ENCODE assay signal across 19 cellular contexts in genomic region chr16:53982631-53983042, GRCh38.
DNase-seq lines count a peak whose midpoint lies in the region; ATAC-seq, FAIRE-seq and TF ChIP-seq lines count a peak whose summit lies in the region.
"Had no signal": no experiment of that assay in that cellular context is flagged by ENCODE, and none has a peak within 500 bp of the region (broad histone marks: within the 10 kb centered on the region; RNA-seq: fewer than 3 reads in every experiment).

No MANE protein-coding gene starts in this region.

- H3K79me2 ChIP-seq in PC-9 (ENCODE audit: low read depth) (no peaks in the 10 kb centered on the region), HepG2 (ENCODE audit: insufficient read depth, low read length) (no peaks in the 10 kb centered on the region)

- POLR2A ChIA-PET in PC-9 (lab: Charles Lee; ENCODE audit: unreplicated experiment) (no interaction called here), HepG2 (lab: Yijun Ruan, JAX) (interaction anchor here (1.6 kb wide), 1 partner anchor 9 kb away, joined by 3 read pairs; no protein-coding TSS in a partner anchor)

- no peaks in the 10 kb centered on the region for H3K9me2 ChIP-seq in PC-9 (ENCODE audit: insufficient read depth)

- no peaks in the 10 kb centered on the region for H3K27me3 ChIP-seq in PC-9 (ENCODE audit: insufficient read depth, low read depth)
- no peaks in the 10 kb centered on the region for H3K27me3 ChIP-seq in HepG2 (ENCODE audit: control insufficient read depth in 1 of 2, insufficient read depth in 2 of 2, low read length in 2 of 2)
- no peaks in the 10 kb centered on the region for H3K27me3 ChIP-seq in upper lobe of right lung
- H3K27me3 ChIP-seq in gastroesophageal sphincter: no peaks in the 10 kb centered on the region
- H3K27me3 ChIP-seq in HAP-1 (ENCODE audit: low read depth): no peaks in the 10 kb centered on the region
- H3K27me3 ChIP-seq: SJCRH30 had no signal

- TF ChIP-seq RAD21 in HepG2 (CRISPR knock-in tag; IDR thresholded peaks at IDR 0.05): no peak

- whole genome bisulfite sequencing in HepG2 (ENCODE audit: low lambda C conversion rate): 82% methylated on average over 3 of the region's 3 CpGs
- 79 to 89% methylated on average over 2 to 3 of the region's 3 CpGs for WGBS in gastroesophageal sphincter (ENCODE audit: low coverage in 1 of 2), 2 donors

- peaks cover 11% of the 10 kb centered on the region; the same call in 1 of the 2 replicates for H3F3A ChIP-seq in PC-9 (ENCODE audit: insufficient read depth, low read depth)

- DNase-seq in PC-9 (peak in 1 of 2 experiments; percentile 57), dermis blood vessel endothelial cell (peak; percentile 3), HepG2 (ENCODE audit: low spot score) (no peak), upper lobe of right lung (no peak), NCI-H2171 (lab: John Stamatoyannopoulos, UW) (no peak), HAP-1 (ENCODE audit: low spot score in 2 of 2) (no peak)
- DNase-seq: ACHN, DMS79 treated with DMSO at 0.1 percent for 48 hours, GOT3, NCI-H1105 treated with DMSO at 0.1 percent for 48 hours, NCI-H1694, NCI-H2081 treated with DMSO at 0.1 percent for 48 hours, NCI-H510A, NCI-H774, OCI-M1, SJCRH30 had no signal

- ATAC-seq in HepG2 (no peak), upper lobe of right lung (peak; percentile 65), gastroesophageal sphincter (no peak)
- ATAC-seq: K562 had no signal

- TF ChIP-seq POLR2A in HepG2 (IDR thresholded peaks at IDR 0.05; ENCODE audit: insufficient read depth in 1 of 2, low read depth in 2 of 2, low read length in 2 of 2): no peak
- no peak for TF ChIP-seq POLR2A in gastroesophageal sphincter (IDR thresholded peaks at IDR 0.05)

- H3K36me3 ChIP-seq in PC-9 (ENCODE audit: low read depth): no peaks in the 10 kb centered on the region
- no peaks in the 10 kb centered on the region for H3K36me3 ChIP-seq in HepG2 (replicated peaks in 1 of 2; ENCODE audit: control insufficient read depth in 1 of 2, insufficient read depth in 2 of 2, low read length in 2 of 2)
- no peaks in the 10 kb centered on the region for H3K36me3 ChIP-seq in upper lobe of right lung
- H3K36me3 ChIP-seq in gastroesophageal sphincter: no peaks in the 10 kb centered on the region
- no peaks in the 10 kb centered on the region for H3K36me3 ChIP-seq in HAP-1 (replicated peaks)
- H3K36me3 ChIP-seq: SJCRH30 had no signal

- in situ Hi-C loops in HepG2 (cut with HindIII; ENCODE audit: extremely low pct_ligation_motif_present, low pct_unique_long_range_greater_than_20kb) (no loop called here), HAP-1 (cut with MboI; ENCODE audit: low sequenced_read_pairs) (no loop called here)

- CTCF ChIA-PET in PC-9 (lab: Charles Lee) (interaction anchor here (0.5 kb wide), 1 partner anchor 430 kb away, joined by 3 read pairs; no protein-coding TSS in a partner anchor), HepG2 (lab: Yijun Ruan, JAX; ENCODE audit: low intra/inter-chr PET ratio, low total read pairs) (no interaction called here)

- FAIRE-seq in HepG2 (lab: Jason Lieb, UNC): no peak
- FAIRE-seq: K562 had no signal

- TF ChIP-seq EP300 in HepG2 (IDR thresholded peaks at IDR 0.05; ENCODE audit: low read depth in 2 of 2, low read length in 2 of 2): no peak
- TF ChIP-seq EP300 in HepG2 (CRISPR knock-in tag; IDR thresholded peaks at IDR 0.05; ENCODE audit: borderline replicate concordance): no peak
- no peak for TF ChIP-seq EP300 in gastroesophageal sphincter (IDR thresholded peaks at IDR 0.05)

- H3K27ac ChIP-seq in PC-9 (peak overlapping the region; percentile 41), HepG2 (ENCODE audit: extremely low read length, insufficient read depth, low read length) (no peak overlapping the region), upper lobe of right lung (no peak overlapping the region), gastroesophageal sphincter (no peak overlapping the region)
- H3K27ac ChIP-seq: C4-2B, SJCRH30 had no signal

- intact Hi-C loops in PC-9 (cut with micrococcal nuclease; ENCODE audit: unreplicated experiment) (no loop called here), HepG2 (cut with micrococcal nuclease; ENCODE audit: unreplicated experiment) (no loop called here), upper lobe of right lung (cut with DNase I) (no loop called here)

- BruUV-seq in PC-9 (replicated peaks; lab: Mats Ljungman, UMichigan) (no TSS peak), HepG2 (replicated peaks; lab: Mats Ljungman, UMichigan) (no TSS peak)

- TF ChIP-seq CTCF in PC-9 (conservative IDR thresholded peaks at IDR 0.05): no peak
- no peak for TF ChIP-seq CTCF in HepG2 (CRISPR knock-in tag; IDR thresholded peaks at IDR 0.05)
- no peak for TF ChIP-seq CTCF in upper lobe of right lung (IDR thresholded peaks at IDR 0.05)
- TF ChIP-seq CTCF in gastroesophageal sphincter (IDR thresholded peaks at IDR 0.05): no peak

- H3K4me3 ChIP-seq in PC-9 (no peak overlapping the region), HepG2 (replicated peaks in 1 of 3; ENCODE audit: insufficient read depth in 1 of 3, low read depth in 2 of 3, low read length in 3 of 3) (no peak overlapping the region), upper lobe of right lung (no peak overlapping the region), gastroesophageal sphincter (no peak overlapping the region), HAP-1 (no peak overlapping the region)
- H3K4me3 ChIP-seq: K562, SJCRH30 had no signal

- H3K9me3 ChIP-seq in PC-9 (ENCODE audit: insufficient read depth, low read depth) (no peaks in the 10 kb centered on the region), HepG2 (ENCODE audit: low read length) (no peaks in the 10 kb centered on the region), upper lobe of right lung (no peaks in the 10 kb centered on the region), gastroesophageal sphincter (no peaks in the 10 kb centered on the region), HAP-1 (no peaks in the 10 kb centered on the region)
- H3K9me3 ChIP-seq: SJCRH30 had no signal

- H3K9ac ChIP-seq in HepG2 (ENCODE audit: insufficient read depth, low read depth, low read length): no peak overlapping the region

- H4K20me1 ChIP-seq in PC-9 (ENCODE audit: insufficient read depth) (no peaks in the 10 kb centered on the region), HepG2 (ENCODE audit: insufficient read depth, low read length) (no peaks in the 10 kb centered on the region)

- no peak overlapping the region for H2AFZ ChIP-seq in PC-9
- H2AFZ ChIP-seq in HepG2 (ENCODE audit: low read length): no peak overlapping the region

- H3K4me2 ChIP-seq in PC-9: peak overlapping the region; percentile 40
- H3K4me2 ChIP-seq in HepG2 (ENCODE audit: low read depth, low read length): no peak overlapping the region

- H3K4me1 ChIP-seq in PC-9 (replicated peaks; ENCODE audit: insufficient read depth): peaks cover 17% of the 10 kb centered on the region
- 0 out of 2 replicates have a peak, but pooled peaks cover 5% of the 10 kb centered on the region for H3K4me1 ChIP-seq in HepG2 (ENCODE audit: insufficient read depth, low read length)
- no peaks in the 10 kb centered on the region for H3K4me1 ChIP-seq in upper lobe of right lung
- H3K4me1 ChIP-seq in gastroesophageal sphincter: no peaks in the 10 kb centered on the region
- no peaks in the 10 kb centered on the region for H3K4me1 ChIP-seq in HAP-1
- H3K4me1 ChIP-seq: SJCRH30 had no signal

TF ChIP-seq in HepG2, 621 proteins besides CTCF, POLR2A, EP300 and RAD21:
- peak; percentile 44; the same call in 1 of the 2 replicates for TF ChIP-seq NR2F6 (IDR thresholded peaks at IDR 0.05)
- peak; percentile 32; the same call in 1 of the 2 replicates for TF ChIP-seq NR2F6 (CRISPR knock-in tag; IDR thresholded peaks at IDR 0.05)
- TF ChIP-seq PPARG (CRISPR knock-in tag; conservative IDR thresholded peaks at IDR 0.05): 0 out of 2 replicates have a peak, but pooled peaks have one; percentile 13
- 0 out of 4 replicates have a peak, but pooled peaks of 1 of the 2 experiments have one; percentile 15 for TF ChIP-seq NR2F1 (CRISPR knock-in tag; IDR thresholded peaks at IDR 0.05)
- no peak for TF ChIP-seq ZNF598 (CRISPR knock-in tag; IDR thresholded peaks at IDR 0.05; ENCODE audit: borderline replicate concordance)
- no peak for TF ChIP-seq PCBP1 (IDR thresholded peaks at IDR 0.05; ENCODE audit: borderline replicate concordance, low read depth, low read length)
TF ChIP-seq in HepG2: peak in this region for 3.
